ENCODE assay signal across 13 cellular contexts in genomic region chr6:139990865-139991264, GRCh38.
A peak's percentile ranks its signal among the peaks of the same experiment; 100 is the strongest.
DNase-seq lines count a peak whose midpoint lies in the region; ATAC-seq, FAIRE-seq and TF ChIP-seq lines count a peak whose summit lies in the region.
"Had no signal": no experiment of that assay in that cellular context is flagged by ENCODE, and none has a peak within 500 bp of the region (broad histone marks: within the 10 kb centered on the region; RNA-seq: fewer than 3 reads in every experiment).

No MANE protein-coding gene starts in this region.

- no peaks in the 10 kb centered on the region for H3K79me1 ChIP-seq in H9 (ENCODE audit: insufficient read depth, low read depth, low read length, poor library complexity, severe bottlenecking)

- H4K8ac ChIP-seq in H9 (replicated peaks; ENCODE audit: insufficient read length, low read depth, low read length), result no peak overlapping the region

- H3K23ac ChIP-seq in H9 (ENCODE audit: insufficient read length, low read depth, low read length), result no peak overlapping the region

- H3K4me3 ChIP-seq in choroid plexus epithelial cell (ENCODE audit: low read depth, low read length), result no peak overlapping the region
- H3K4me3 ChIP-seq in psoas muscle, result no peak overlapping the region
- H3K4me3 ChIP-seq: lung had no signal

- TF ChIP-seq CTCF in H9 (conservative IDR thresholded peaks at IDR 0.05), result no peak
- no peak for TF ChIP-seq CTCF in choroid plexus epithelial cell (conservative IDR thresholded peaks at IDR 0.05; ENCODE audit: low read depth, low read length)
- TF ChIP-seq CTCF in psoas muscle (IDR thresholded peaks at IDR 0.05), result no peak

- peak in 3 of 4 donors; percentile 54 to 72 (median 68) for ATAC-seq in psoas muscle
- no peak for ATAC-seq in HG02938 (IDR thresholded peaks at IDR 0.05; ENCODE audit: unreplicated experiment)

- H3K27me3 Mint-ChIP-seq in H9 (ENCODE audit: low read depth), result no peaks in the 10 kb centered on the region
- H3K27me3 Mint-ChIP-seq: activated naive CD8-positive, alpha-beta T cell treated with anti-CD3 and anti-CD28 coated beads for 36 hours had no signal

- H3K4me3 Mint-ChIP-seq in H9, result no peak overlapping the region
- H3K4me3 Mint-ChIP-seq: activated naive CD8-positive, alpha-beta T cell treated with anti-CD3 and anti-CD28 coated beads for 36 hours had no signal

- H3T11ph ChIP-seq in H9 (ENCODE audit: low read length), result no peak overlapping the region

- H3K9me3 ChIP-seq in H9 (ENCODE audit: control insufficient read depth, low read depth, low read length) (no peaks in the 10 kb centered on the region), psoas muscle (no peaks in the 10 kb centered on the region)

- H3K36me3 ChIP-seq in psoas muscle (ENCODE audit: insufficient read depth in 1 of 2, low read depth in 1 of 2), result no peaks in the 10 kb centered on the region

- H2BK12ac ChIP-seq in H9 (ENCODE audit: insufficient read length, low read depth, low read length), result no peak overlapping the region

- peak overlapping the region; percentile 82 for H2AFZ ChIP-seq in H9 (ENCODE audit: low read length)

- no peak overlapping the region for H2BK5ac ChIP-seq in H9 (ENCODE audit: insufficient read length, low read length)

- no peak overlapping the region for H2BK20ac ChIP-seq in H9 (ENCODE audit: low read depth, low read length, poor library complexity, severe bottlenecking)

- H3K4ac ChIP-seq in H9 (ENCODE audit: low read depth, low read length), result no peak overlapping the region

- H3K36me3 Mint-ChIP-seq in H9 (ENCODE audit: insufficient read depth in 1 of 3, low read depth in 3 of 3), result peaks cover 0 to 16% (median 6%) of the 10 kb centered on the region in 3 experiments; a peak in 3 of 7 replicates
- H3K36me3 Mint-ChIP-seq: activated naive CD8-positive, alpha-beta T cell treated with anti-CD3 and anti-CD28 coated beads for 36 hours had no signal

- H2BK15ac ChIP-seq in H9 (ENCODE audit: low read depth, low read length), result no peak overlapping the region

- H3K23me2 ChIP-seq in H9 (ENCODE audit: insufficient read length, low read depth, low read length, poor library complexity, severe bottlenecking), result no peaks in the 10 kb centered on the region

- H3K4me2 ChIP-seq in H9 (ENCODE audit: insufficient read depth, insufficient read length, low read length), result no peak overlapping the region

- H3K56ac ChIP-seq in H9 (ENCODE audit: insufficient read length, low read depth, low read length), result no peak overlapping the region

- no peak overlapping the region for H3K18ac ChIP-seq in H9 (ENCODE audit: insufficient read length, low read depth, low read length)

- no peak overlapping the region for H4K5ac ChIP-seq in H9 (ENCODE audit: insufficient read length, low read depth, low read length)

- H3K4me1 Mint-ChIP-seq in H9, result peaks cover 8 to 9% of the 10 kb centered on the region in 2 experiments
- H3K4me1 Mint-ChIP-seq: activated naive CD8-positive, alpha-beta T cell treated with anti-CD3 and anti-CD28 coated beads for 36 hours had no signal

- H3K9ac ChIP-seq in H9 (ENCODE audit: extremely low read depth, insufficient read length, low read length), result no peak overlapping the region

- peaks cover 9 to 10% of the 10 kb centered on the region in 2 experiments; a peak in 4 of 5 replicates for H3K9me3 Mint-ChIP-seq in H9
- H3K9me3 Mint-ChIP-seq: activated naive CD8-positive, alpha-beta T cell treated with anti-CD3 and anti-CD28 coated beads for 36 hours had no signal

- no peak overlapping the region for H3K27ac ChIP-seq in H9 (ENCODE audit: insufficient read length, low read depth, low read length)
- peak overlapping the region; percentile 36 for H3K27ac ChIP-seq in psoas muscle

- no peak overlapping the region for H2BK120ac ChIP-seq in H9 (ENCODE audit: low read depth, low read length, poor library complexity, severe bottlenecking)

- H4K91ac ChIP-seq in H9 (ENCODE audit: insufficient read length, low read depth, low read length), result no peak overlapping the region

- no peak for DNase-seq in H9
- DNase-seq in choroid plexus epithelial cell (ENCODE audit: low read depth), result peak; percentile 83
- DNase-seq in psoas muscle, result no peak
- no peak for DNase-seq in NCI-H1048 (lab: John Stamatoyannopoulos, UW)
- no peak for DNase-seq in AG08396 (ENCODE audit: low spot score)
- DNase-seq in A172 (ENCODE audit: low spot score), result no peak
- DNase-seq: activated CD8-positive, alpha-beta memory T cell treated with anti-CD3 and anti-CD28 coated beads for 24 hours; activated naive CD8-positive, alpha-beta T cell treated with anti-CD3 and anti-CD28 coated beads for 36 hours; AML-193; NCI-H1694 treated with DMSO at 0.1 percent for 48 hours had no signal

- intact Hi-C loops in psoas muscle (cut with DNase I), result loop anchor here in 1 of 2 donors (10.0 kb wide), 1 partner anchor 756 kb away; no protein-coding TSS in a partner anchor

- WGBS in H9 (ENCODE audit: extremely low coverage, insufficient read length, low lambda C conversion rate), result no CpG with 5 or more reads among the region's 5 CpGs
- 19 to 41% (median 23%) methylated on average over 5 of the region's 5 CpGs for WGBS in psoas muscle, 3 donors

- H4K20me1 ChIP-seq in H9 (ENCODE audit: control insufficient read depth, insufficient read depth, insufficient read length), result no peaks in the 10 kb centered on the region

- H2AK5ac ChIP-seq in H9 (ENCODE audit: insufficient read length, low read length), result no peak overlapping the region

- H3K27ac Mint-ChIP-seq in H9, result peak overlapping the region in 1 of 3 experiments; percentile 49; a peak in 1 of 7 replicates
- H3K27ac Mint-ChIP-seq: activated naive CD8-positive, alpha-beta T cell treated with anti-CD3 and anti-CD28 coated beads for 36 hours had no signal

- H3K4me1 ChIP-seq in H9 (ENCODE audit: insufficient read depth, low read length) (no peaks in the 10 kb centered on the region), psoas muscle (no peaks in the 10 kb centered on the region)

- H3K27me3 ChIP-seq in H9 (ENCODE audit: insufficient read depth, low read length) (no peaks in the 10 kb centered on the region), psoas muscle (ENCODE audit: insufficient read depth in 3 of 3, low read length in 2 of 3) (no peaks in the 10 kb centered on the region)

- H3K14ac ChIP-seq in H9 (ENCODE audit: insufficient read depth, low read length), result no peak overlapping the region; the same call in 1 of the 2 replicates

- H3K79me2 ChIP-seq in H9 (ENCODE audit: insufficient read depth, low read length), result no peaks in the 10 kb centered on the region

- peak; percentile 13 for FAIRE-seq in islet of Langerhans (lab: Jason Lieb, UNC)
